ENCODE assay signal across 19 cellular contexts in the genomic region with DNA sequence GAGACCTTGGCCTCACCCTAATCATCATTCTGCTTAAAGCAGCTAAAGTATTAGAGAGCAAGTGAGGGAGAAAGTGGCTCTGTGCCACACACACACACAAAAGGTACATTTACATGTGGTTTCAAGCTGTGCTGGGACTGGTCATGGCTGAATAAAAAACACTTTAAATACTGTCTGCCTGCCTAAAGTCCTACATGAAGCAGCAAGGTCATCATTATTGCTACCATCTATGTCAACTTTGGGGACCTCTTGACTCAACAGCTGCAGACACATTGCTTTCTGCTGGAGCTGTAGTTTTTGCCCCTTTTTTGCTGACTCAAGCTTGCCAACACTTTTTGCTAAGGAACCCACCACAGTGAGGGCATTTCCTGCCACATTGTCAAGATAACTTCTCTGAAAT.
DNase-seq lines count a peak whose midpoint lies in the region; ATAC-seq lines count a peak whose summit lies in the region.
"Had no signal": no experiment of that assay in that cellular context is flagged by ENCODE, and none has a peak within 500 bp of the region (broad histone marks: within the 10 kb centered on the region; RNA-seq: fewer than 3 reads in every experiment).

No MANE protein-coding gene starts in this region.

- H3K27me3 Mint-ChIP-seq in activated T-helper 17 cell treated with anti-CD3 and anti-CD28 coated beads, Interleukin-2, amount 50 U/mL, for 72 hours = no peaks in the 10 kb centered on the region

- H3K4me1 Mint-ChIP-seq in activated T-helper 17 cell treated with anti-CD3 and anti-CD28 coated beads, Interleukin-2, amount 50 U/mL, for 72 hours = no peaks in the 10 kb centered on the region

- H3K36me3 ChIP-seq in SK-N-MC (ENCODE audit: insufficient read depth, low read length) = no peaks in the 10 kb centered on the region
- H3K36me3 ChIP-seq: neutrophil had no signal

- H3K9me3 Mint-ChIP-seq in activated T-helper 17 cell treated with anti-CD3 and anti-CD28 coated beads, Interleukin-2, amount 50 U/mL, for 72 hours = peaks cover 20% of the 10 kb centered on the region

- no peak overlapping the region for H3K27ac Mint-ChIP-seq in activated T-helper 17 cell treated with anti-CD3 and anti-CD28 coated beads, Interleukin-2, amount 50 U/mL, for 72 hours
- H3K27ac Mint-ChIP-seq: activated naive CD4-positive, alpha-beta T cell treated with anti-CD3 and anti-CD28 coated beads, Interleukin-2, amount 50 U/mL, for 72 hours had no signal

- H3K9ac ChIP-seq in SK-N-MC (ENCODE audit: insufficient read length) = no peak overlapping the region

- no peak overlapping the region for H3K4me3 Mint-ChIP-seq in activated T-helper 17 cell treated with anti-CD3 and anti-CD28 coated beads, Interleukin-2, amount 50 U/mL, for 72 hours

- H3K27ac ChIP-seq in SK-N-MC = peak overlapping the region; percentile 81
- H3K27ac ChIP-seq: neutrophil had no signal

- DNase-seq in DMS79 (lab: John Stamatoyannopoulos, UW) (peak; percentile 30), SK-N-MC (ENCODE audit: low read depth, low spot score) (no peak), A172 (ENCODE audit: low spot score) (no peak), NCI-H748 (lab: John Stamatoyannopoulos, UW; ENCODE audit: unreplicated experiment) (no peak)
- DNase-seq: activated CD4-positive, CD25-positive, alpha-beta regulatory T cell treated with anti-CD3 and anti-CD28 coated beads, Interleukin-2, amount 50 U/mL, for 72 hours; activated CD8-positive, alpha-beta memory T cell treated with anti-CD3 and anti-CD28 coated beads for 24 hours; DMS 273 treated with DMSO at 0.1 percent for 48 hours; GF-D8; glutamatergic neuron; left ventricle myocardium superior; NCI-H1436; T-helper 9 cell had no signal

- H3K36me3 Mint-ChIP-seq in activated T-helper 17 cell treated with anti-CD3 and anti-CD28 coated beads, Interleukin-2, amount 50 U/mL, for 72 hours (ENCODE audit: low read depth) = no peaks in the 10 kb centered on the region

- no peak overlapping the region for H3K4me3 ChIP-seq in SK-N-MC

- no peaks in the 10 kb centered on the region for H3K9me3 ChIP-seq in SK-N-MC (ENCODE audit: low read depth, low read length)
- H3K9me3 ChIP-seq: neutrophil had no signal

- ATAC-seq in GM19395 (IDR thresholded peaks at IDR 0.05; ENCODE audit: unreplicated experiment) (peak; percentile 36), HG03095 (IDR thresholded peaks at IDR 0.05; ENCODE audit: unreplicated experiment) (peak; percentile 23), GM19463 (IDR thresholded peaks at IDR 0.05; ENCODE audit: unreplicated experiment) (no peak)
- no peak for ATAC-seq in activated T-helper 17 cell treated with anti-CD3 and anti-CD28 coated beads, Interleukin-2, amount 50 U/mL, for 72 hours (replicated peaks)
- ATAC-seq: activated naive CD4-positive, alpha-beta T cell treated with anti-CD3 and anti-CD28 coated beads, Interleukin-2, amount 50 U/mL, for 72 hours; left ventricle myocardium superior; SK-N-SH treated with all-trans-retinoic acid at 6 μM for 48 hours had no signal

Comparison
In these comparisons a context has a peak if more than half of its experiments do, and no peak if none do; other contexts are left out.
1. ATAC-seq: peak in GM19395 (single experiment) and HG03095 (single experiment); none in GM19463 (single experiment) and activated T-helper 17 cell treated with anti-CD3 and anti-CD28 coated beads, Interleukin-2, amount 50 U/mL, for 72 hours (single experiment).